8 cellular contexts compared by ENCODE assay signal in the genomic region with DNA sequence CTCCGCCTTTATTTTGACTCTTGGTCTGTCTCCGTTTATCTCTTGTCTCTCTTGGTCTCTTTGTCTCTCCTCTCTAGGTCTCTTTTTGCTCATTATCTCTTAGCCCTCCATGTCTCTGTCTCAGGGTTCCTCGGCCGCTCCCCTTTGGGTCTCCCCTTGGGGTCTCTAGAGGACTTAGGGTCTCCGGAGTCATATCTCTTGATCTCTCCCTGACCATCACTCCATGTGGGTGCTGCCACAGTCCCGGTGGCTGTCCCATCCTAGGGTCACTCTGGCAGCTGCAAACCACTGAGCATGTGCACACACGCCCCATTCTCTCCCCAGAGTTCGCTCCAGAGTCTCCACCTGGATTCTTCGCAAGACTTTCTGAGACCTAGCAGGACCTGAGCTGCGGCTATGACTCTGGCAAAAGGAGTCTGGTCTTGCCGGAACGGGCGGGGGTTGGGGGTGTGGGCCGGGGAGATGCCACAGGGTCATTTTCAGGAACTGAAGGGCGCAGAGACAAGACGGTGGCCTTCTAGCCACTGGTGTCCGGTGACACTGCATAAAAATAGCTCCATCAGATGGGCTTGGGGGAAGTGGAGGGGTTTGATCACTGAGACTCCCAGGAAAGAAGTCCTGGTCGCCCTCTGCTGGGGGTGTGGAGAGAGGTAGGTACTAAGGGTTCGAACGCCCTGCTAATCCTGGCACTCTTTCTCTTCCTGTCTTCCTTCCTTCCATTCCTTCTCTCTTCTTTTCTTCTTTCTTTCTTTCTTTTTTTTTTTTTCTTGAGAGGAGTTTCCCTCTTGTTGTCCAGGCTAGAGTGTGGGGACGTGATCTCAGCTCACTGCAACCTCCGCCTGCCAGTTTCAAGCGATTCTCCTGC. TPM values are rescaled to one million over a fixed set of nuclear protein-coding genes. Genes with fewer than 3 reads are reported as not detected.
DNase-seq lines count a peak whose midpoint lies in the region; TF ChIP-seq lines count a peak whose summit lies in the region.

No MANE protein-coding gene starts in this region.

- in situ Hi-C loops in brain microvascular endothelial cell (cut with HindIII; ENCODE audit: low pct_ligation_motif_present, low sequenced_read_pairs) = no loop called here

- peaks cover 9% of the 10 kb centered on the region for H3K4me1 Mint-ChIP-seq in osteocyte (ENCODE audit: unreplicated experiment)
- H3K4me1 Mint-ChIP-seq in activated CD4-positive, alpha-beta T cell treated with anti-CD3 and anti-CD28 coated beads, Interleukin-2, amount 10 ng/mL, durations not matched to agents 7 days and 5 days = peaks cover 11% of the 10 kb centered on the region

- H3K4me3 Mint-ChIP-seq in osteocyte (ENCODE audit: unreplicated experiment) = no peak overlapping the region
- no peak overlapping the region for H3K4me3 Mint-ChIP-seq in activated CD4-positive, alpha-beta T cell treated with anti-CD3 and anti-CD28 coated beads, Interleukin-2, amount 10 ng/mL, durations not matched to agents 7 days and 5 days

- no peaks in the 10 kb centered on the region for H3K36me3 ChIP-seq in brain microvascular endothelial cell (replicated peaks)

- H3K27me3 ChIP-seq in brain microvascular endothelial cell (replicated peaks) = peaks cover 12% of the 10 kb centered on the region

- POLR2A ChIA-PET in activated CD4-positive, alpha-beta T cell treated with anti-CD3 and anti-CD28 coated beads, Interleukin-2, amount 10 ng/mL, durations not matched to agents 7 days and 5 days (lab: Charles Lee) = no interaction called here

- H3K9me3 Mint-ChIP-seq in osteocyte (ENCODE audit: unreplicated experiment) = peaks cover 7% of the 10 kb centered on the region
- H3K9me3 Mint-ChIP-seq in activated CD4-positive, alpha-beta T cell treated with anti-CD3 and anti-CD28 coated beads, Interleukin-2, amount 10 ng/mL, durations not matched to agents 7 days and 5 days = peaks cover 6% of the 10 kb centered on the region

- DNase-seq in NCI-H2196 (lab: John Stamatoyannopoulos, UW; ENCODE audit: unreplicated experiment) = peak; percentile 42
- no peak for DNase-seq in NCI-H2196 treated with DMSO at 0.1 percent for 48 hours (lab: John Stamatoyannopoulos, UW; ENCODE audit: unreplicated experiment)
- DNase-seq in NCI-H1694 treated with DMSO at 0.1 percent for 48 hours (lab: John Stamatoyannopoulos, UW) = peak; percentile 40
- DNase-seq in brain microvascular endothelial cell = no peak
- no peak for DNase-seq in osteocyte (ENCODE audit: extremely low spot score, unreplicated experiment)
- no peak for DNase-seq in cerebellum (ENCODE audit: low spot score)
- DNase-seq in activated CD4-positive, alpha-beta T cell treated with anti-CD3 and anti-CD28 coated beads, Interleukin-2, amount 10 ng/mL, durations not matched to agents 7 days and 5 days = no peak
- DNase-seq in head of caudate nucleus = no peak

- TF ChIP-seq CTCF in brain microvascular endothelial cell (IDR thresholded peaks at IDR 0.05; ENCODE audit: low read depth, low read length, missing control alignments) (peak; percentile 65), osteocyte (IDR thresholded peaks at IDR 0.05) (peak; percentile 30)

- peaks cover 4% of the 10 kb centered on the region for H3K36me3 Mint-ChIP-seq in osteocyte (ENCODE audit: unreplicated experiment)
- peaks cover 7% of the 10 kb centered on the region for H3K36me3 Mint-ChIP-seq in activated CD4-positive, alpha-beta T cell treated with anti-CD3 and anti-CD28 coated beads, Interleukin-2, amount 10 ng/mL, durations not matched to agents 7 days and 5 days (ENCODE audit: low read depth)

- H3K27ac ChIP-seq in brain microvascular endothelial cell = no peak overlapping the region

- H3K27me3 Mint-ChIP-seq in osteocyte (ENCODE audit: unreplicated experiment) = peaks cover 41% of the 10 kb centered on the region
- peaks cover 43% of the 10 kb centered on the region for H3K27me3 Mint-ChIP-seq in activated CD4-positive, alpha-beta T cell treated with anti-CD3 and anti-CD28 coated beads, Interleukin-2, amount 10 ng/mL, durations not matched to agents 7 days and 5 days

- CTCF ChIA-PET in activated CD4-positive, alpha-beta T cell treated with anti-CD3 and anti-CD28 coated beads, Interleukin-2, amount 10 ng/mL, durations not matched to agents 7 days and 5 days (lab: Charles Lee) = interaction anchor here (1.0 to 2.3 kb wide), 3 partner anchors 24 to 125 kb away, joined by 3 to 7 read pairs (median 3); partner anchors contain the start of genes GYS1 and RUVBL2

- no peak overlapping the region for H3K27ac Mint-ChIP-seq in osteocyte (ENCODE audit: unreplicated experiment)
- H3K27ac Mint-ChIP-seq in activated CD4-positive, alpha-beta T cell treated with anti-CD3 and anti-CD28 coated beads, Interleukin-2, amount 10 ng/mL, durations not matched to agents 7 days and 5 days = no peak overlapping the region

- no peak overlapping the region for H3K4me3 ChIP-seq in brain microvascular endothelial cell (ENCODE audit: low read depth, low read length)

- intact Hi-C loops in head of caudate nucleus (cut with DNase I) = no loop called here

RNA-seq across cellular contexts. Expression of gene KCNA7, which starts 1.2 kb away (rescaled TPM):
- total RNA-seq in osteocyte (not detected in 2 replicates), cerebellum (not detected)
- total RNA-seq in activated CD4-positive, alpha-beta T cell treated with anti-CD3 and anti-CD28 coated beads, Interleukin-2, amount 10 ng/mL, durations not matched to agents 7 days and 5 days = not detected

RNA-seq across cellular contexts. Expression of gene NTF4, which starts 9.1 kb away (rescaled TPM):
- total RNA-seq in osteocyte (not detected in 2 replicates), cerebellum (not detected)
- not detected for total RNA-seq in activated CD4-positive, alpha-beta T cell treated with anti-CD3 and anti-CD28 coated beads, Interleukin-2, amount 10 ng/mL, durations not matched to agents 7 days and 5 days

RNA-seq across cellular contexts. Expression of gene SNRNP70, which starts 11.5 kb away (rescaled TPM):
- total RNA-seq in osteocyte = 277 and 286 TPM in 2 replicates
- 234 TPM for total RNA-seq in cerebellum
- total RNA-seq in activated CD4-positive, alpha-beta T cell treated with anti-CD3 and anti-CD28 coated beads, Interleukin-2, amount 10 ng/mL, durations not matched to agents 7 days and 5 days = 100 to 1,000 TPM; 234 to 249 TPM

RNA-seq across cellular contexts. Expression of gene CGB7, which starts 16.2 kb away (rescaled TPM):
- total RNA-seq in osteocyte (0.16 TPM in 1 of 2 replicates, not detected in the other), cerebellum (not detected)
- total RNA-seq in activated CD4-positive, alpha-beta T cell treated with anti-CD3 and anti-CD28 coated beads, Interleukin-2, amount 10 ng/mL, durations not matched to agents 7 days and 5 days = not detected

RNA-seq across cellular contexts. Expression of gene CGB8, which starts 24.8 kb away (rescaled TPM):
- total RNA-seq in osteocyte = not detected in 2 replicates
- total RNA-seq in cerebellum = not detected
- total RNA-seq in activated CD4-positive, alpha-beta T cell treated with anti-CD3 and anti-CD28 coated beads, Interleukin-2, amount 10 ng/mL, durations not matched to agents 7 days and 5 days = not detected

Comparison
In these comparisons a context has a peak if more than half of its experiments do, and no peak if none do; other contexts are left out.
1. DNase-seq: peak in NCI-H2196 (single experiment) and NCI-H1694 treated with DMSO at 0.1 percent for 48 hours (single experiment); none in NCI-H2196 treated with DMSO at 0.1 percent for 48 hours (single experiment), brain microvascular endothelial cell (single experiment), osteocyte (single experiment), cerebellum (single experiment), activated CD4-positive, alpha-beta T cell treated with anti-CD3 and anti-CD28 coated beads, Interleukin-2, amount 10 ng/mL, durations not matched to agents 7 days and 5 days (single experiment) and head of caudate nucleus (0 of 42).